In the genomic region with DNA sequence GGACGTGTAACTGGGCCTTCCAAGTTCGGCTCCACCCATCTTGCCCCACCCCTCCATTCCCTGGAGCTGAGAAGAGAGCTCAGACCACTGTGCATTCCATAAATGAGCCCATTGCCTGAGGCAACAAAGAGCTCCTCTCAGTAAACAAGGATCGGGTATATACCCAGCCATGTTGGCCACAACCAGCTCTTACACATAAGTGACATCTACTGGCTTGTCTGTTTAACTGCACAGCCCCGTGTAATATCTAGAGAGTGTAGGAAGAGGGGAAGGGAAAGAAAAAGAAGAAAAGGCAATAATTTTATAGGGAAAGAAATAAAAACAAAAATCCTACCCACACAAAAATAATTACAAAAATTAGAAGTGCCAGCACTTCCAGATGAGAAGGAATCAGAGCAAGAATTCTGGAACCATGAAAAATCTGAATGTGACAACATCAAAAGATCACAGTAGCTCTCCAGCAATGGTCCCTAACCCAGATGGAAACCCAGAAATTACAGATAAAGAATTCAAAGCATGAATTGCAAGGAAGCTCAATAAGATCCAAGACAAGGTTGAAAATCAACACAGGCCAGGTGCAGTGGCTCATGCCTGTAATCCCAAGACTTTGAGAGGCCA, we compare ENCODE assay signal across 8 cellular contexts.
DNase-seq lines count a peak whose midpoint lies in the region; ATAC-seq and TF ChIP-seq lines count a peak whose summit lies in the region.

No MANE protein-coding gene starts in this region.

- no peaks in the 10 kb centered on the region for H3K4me1 ChIP-seq in SJCRH30

- H3K27ac ChIP-seq in SJCRH30: no peak overlapping the region

- in situ Hi-C loops in astrocyte of the cerebellum (cut with HindIII; ENCODE audit: low sequenced_read_pairs): no loop called here

- no peaks in the 10 kb centered on the region for H3K27me3 ChIP-seq in SJCRH30

- peak; percentile 60 for TF ChIP-seq CTCF in astrocyte of the cerebellum (IDR thresholded peaks at IDR 0.05; ENCODE audit: low read depth, low read length, missing control alignments)

- no peaks in the 10 kb centered on the region for H3K9me3 ChIP-seq in SJCRH30 (replicated peaks)

- ATAC-seq in activated CD4-positive, CD25-positive, alpha-beta regulatory T cell treated with anti-CD3 and anti-CD28 coated beads, Interleukin-2, amount 50 U/mL, for 24 hours: peak; percentile 56 to 61
- peak; percentile 52 for ATAC-seq in HG03103 (IDR thresholded peaks at IDR 0.05; ENCODE audit: low read depth, unreplicated experiment)
- peak; percentile 48 for ATAC-seq in left colon

- intact Hi-C loops in left colon (cut with DNase I, micrococcal nuclease) (no loop called here), head of caudate nucleus (cut with DNase I) (no loop called here)

- no peak for DNase-seq in activated CD4-positive, CD25-positive, alpha-beta regulatory T cell treated with anti-CD3 and anti-CD28 coated beads, Interleukin-2, amount 50 U/mL, for 72 hours
- peak; percentile 49 to 66 for DNase-seq in SJCRH30
- DNase-seq in astrocyte of the cerebellum (ENCODE audit: low read depth): peak; percentile 41
- DNase-seq in left colon: no peak
- no peak for DNase-seq in head of caudate nucleus
- DNase-seq in iPS-NIHi11 (ENCODE audit: low spot score): no peak

- H3K4me3 ChIP-seq in SJCRH30 (no peak overlapping the region), astrocyte of the cerebellum (ENCODE audit: low read depth, low read length) (no peak overlapping the region)

- no peaks in the 10 kb centered on the region for H3K36me3 ChIP-seq in SJCRH30

Comparison
In these comparisons a context has a peak if more than half of its experiments do, and no peak if none do; other contexts are left out.
1. DNase-seq: peak in SJCRH30 (2 of 2) and astrocyte of the cerebellum (single experiment); none in activated CD4-positive, CD25-positive, alpha-beta regulatory T cell treated with anti-CD3 and anti-CD28 coated beads, Interleukin-2, amount 50 U/mL, for 72 hours (single experiment), left colon (0 of 2), head of caudate nucleus (0 of 42) and iPS-NIHi11 (single experiment).
2. Peak in every context shown above with its lines, with median percentiles within 50 percentile points of each other: ATAC-seq.